9 cellular contexts compared by ENCODE assay signal in genomic region chr17:40564883-40565744, GRCh38. TPM values are rescaled to one million over a fixed set of nuclear protein-coding genes. Genes with fewer than 3 reads are reported as not detected.
DNase-seq lines count a peak whose midpoint lies in the region; ATAC-seq and TF ChIP-seq lines count a peak whose summit lies in the region.
"Had no signal": no experiment of that assay in that cellular context is flagged by ENCODE, and none has a peak within 500 bp of the region (broad histone marks: within the 10 kb centered on the region; RNA-seq: fewer than 3 reads in every experiment).

CCR7 (minus strand) TSS chr17:40565472; CDS start chr17:40565409, 63 bp downstream.

- TF ChIP-seq EP300 in esophagus muscularis mucosa (IDR thresholded peaks at IDR 0.05), result no peak

- no peak for TF ChIP-seq CTCF in esophagus muscularis mucosa (IDR thresholded peaks at IDR 0.05)
- TF ChIP-seq CTCF in body of pancreas (IDR thresholded peaks at IDR 0.05), result no peak

- H3K27ac Mint-ChIP-seq in activated CD8-positive, alpha-beta T cell treated with anti-CD3 and anti-CD28 coated beads, Interleukin-2, amount 10 ng/mL, durations not matched to agents 7 days and 5 days, result peak within 1 kb of the TSS; percentile 93
- peak within 1 kb of the TSS; percentile 89 for H3K27ac Mint-ChIP-seq in stimulated activated memory B cell treated with anti-CD40 and anti-IgM and Interleukin-4, amounts not matched to agents 10 μg/mL and 1 μg/mL and 100 μg/mL, for 72 hours

- no peak for TF ChIP-seq POLR2A in esophagus muscularis mucosa (IDR thresholded peaks at IDR 0.05; ENCODE audit: low read depth)
- no peak for TF ChIP-seq POLR2A in body of pancreas (IDR thresholded peaks at IDR 0.05)

- WGBS in esophagus muscularis mucosa, result 76% methylated on average over 8 of the region's 12 CpGs
- WGBS in body of pancreas, 2 donors, result 59% methylated on average over 12 of the region's 12 CpGs

- H3K27ac ChIP-seq in KOPT-K1 (ENCODE audit: low read depth, low read length, poor library complexity, severe bottlenecking) (peak within 1 kb of the TSS; percentile 61), esophagus muscularis mucosa (replicated peaks in 1 of 4) (no peak within 1 kb of the TSS), body of pancreas (no peak within 1 kb of the TSS)
- H3K27ac ChIP-seq: GM23248 had no signal

- CTCF ChIA-PET in activated CD8-positive, alpha-beta T cell treated with anti-CD3 and anti-CD28 coated beads, Interleukin-2, amount 10 ng/mL, durations not matched to agents 7 days and 5 days (lab: Charles Lee), result interaction anchor here (0.7 to 21.1 kb wide), 8 partner anchors 12 to 82 kb away, joined by 3 to 618 read pairs (median 50); partner anchors contain the start of gene SMARCE1

- H3K4me1 Mint-ChIP-seq in activated CD8-positive, alpha-beta T cell treated with anti-CD3 and anti-CD28 coated beads, Interleukin-2, amount 10 ng/mL, durations not matched to agents 7 days and 5 days (ENCODE audit: low read depth), result peaks cover 64% of the 10 kb centered on the region
- H3K4me1 Mint-ChIP-seq in stimulated activated memory B cell treated with anti-CD40 and anti-IgM and Interleukin-4, amounts not matched to agents 10 μg/mL and 1 μg/mL and 100 μg/mL, for 72 hours, result peaks cover 55% of the 10 kb centered on the region

- DNase-seq in activated CD8-positive, alpha-beta T cell treated with anti-CD3 and anti-CD28 coated beads, Interleukin-2, amount 10 ng/mL, durations not matched to agents 7 days and 5 days, result peak; percentile 92
- peak; percentile 68 for DNase-seq in esophagus muscularis mucosa (ENCODE audit: extremely low spot score)
- no peak for DNase-seq in body of pancreas
- DNase-seq: GM23248 had no signal

- intact Hi-C loops in esophagus muscularis mucosa (cut with DNase I) (loop anchor here (5.0 kb wide), 1 partner anchor 168 kb away; no protein-coding TSS in a partner anchor), body of pancreas (cut with DNase I) (loop anchor here (10.0 kb wide), 1 partner anchor 200 kb away; the partner anchor contains the start of gene GJD3)

- H3K9me3 ChIP-seq in KOPT-K1 (ENCODE audit: insufficient read depth, low read length, poor library complexity, severe bottlenecking) (peaks cover 17% of the 10 kb centered on the region), esophagus muscularis mucosa (no peaks in the 10 kb centered on the region), body of pancreas (no peaks in the 10 kb centered on the region)

- POLR2A ChIA-PET in activated CD8-positive, alpha-beta T cell treated with anti-CD3 and anti-CD28 coated beads, Interleukin-2, amount 10 ng/mL, durations not matched to agents 7 days and 5 days (lab: Charles Lee), result interaction anchor here (0.7 to 20.0 kb wide), 13 partner anchors 10 to 1123 kb away, joined by 3 to 454 read pairs (median 8); partner anchors contain the start of genes SMARCE1 and TOP2A

- H3K9me3 Mint-ChIP-seq in activated CD8-positive, alpha-beta T cell treated with anti-CD3 and anti-CD28 coated beads, Interleukin-2, amount 10 ng/mL, durations not matched to agents 7 days and 5 days (ENCODE audit: insufficient read depth), result peaks cover 6% of the 10 kb centered on the region
- H3K9me3 Mint-ChIP-seq in stimulated activated memory B cell treated with anti-CD40 and anti-IgM and Interleukin-4, amounts not matched to agents 10 μg/mL and 1 μg/mL and 100 μg/mL, for 72 hours, result no peaks in the 10 kb centered on the region

- peak; percentile 45 for ATAC-seq in activated CD8-positive, alpha-beta T cell treated with anti-CD3 and anti-CD28 coated beads, Interleukin-2, amount 10 ng/mL, durations not matched to agents 7 days and 5 days
- peak; percentile 73 for ATAC-seq in stimulated activated memory B cell treated with anti-CD40 and anti-IgM and Interleukin-4, amounts not matched to agents 10 μg/mL and 1 μg/mL and 100 μg/mL, for 72 hours
- ATAC-seq in GM18870 (IDR thresholded peaks at IDR 0.05; ENCODE audit: unreplicated experiment) (no peak), body of pancreas (no peak), HG03378 (IDR thresholded peaks at IDR 0.05; ENCODE audit: unreplicated experiment) (no peak), HG02973 (IDR thresholded peaks at IDR 0.05; ENCODE audit: unreplicated experiment) (no peak)

- H3K4me3 ChIP-seq in esophagus muscularis mucosa (no peak within 1 kb of the TSS), body of pancreas (no peak within 1 kb of the TSS)
- H3K4me3 ChIP-seq: GM23248 had no signal

- no peaks in the 10 kb centered on the region for H3K36me3 ChIP-seq in KOPT-K1 (ENCODE audit: insufficient read depth, low read length)
- no peaks in the 10 kb centered on the region for H3K36me3 ChIP-seq in esophagus muscularis mucosa
- no peaks in the 10 kb centered on the region for H3K36me3 ChIP-seq in body of pancreas (replicated peaks in 1 of 2; ENCODE audit: insufficient read depth in 1 of 2, low read depth in 2 of 2)

- no peaks in the 10 kb centered on the region for H3K27me3 Mint-ChIP-seq in activated CD8-positive, alpha-beta T cell treated with anti-CD3 and anti-CD28 coated beads, Interleukin-2, amount 10 ng/mL, durations not matched to agents 7 days and 5 days (ENCODE audit: low read depth)
- no peaks in the 10 kb centered on the region for H3K27me3 Mint-ChIP-seq in stimulated activated memory B cell treated with anti-CD40 and anti-IgM and Interleukin-4, amounts not matched to agents 10 μg/mL and 1 μg/mL and 100 μg/mL, for 72 hours

- peak within 1 kb of the TSS; percentile 86 for H3K4me3 Mint-ChIP-seq in activated CD8-positive, alpha-beta T cell treated with anti-CD3 and anti-CD28 coated beads, Interleukin-2, amount 10 ng/mL, durations not matched to agents 7 days and 5 days
- H3K4me3 Mint-ChIP-seq in stimulated activated memory B cell treated with anti-CD40 and anti-IgM and Interleukin-4, amounts not matched to agents 10 μg/mL and 1 μg/mL and 100 μg/mL, for 72 hours, result peak within 1 kb of the TSS; percentile 92

- peaks cover 62% of the 10 kb centered on the region for H3K36me3 Mint-ChIP-seq in activated CD8-positive, alpha-beta T cell treated with anti-CD3 and anti-CD28 coated beads, Interleukin-2, amount 10 ng/mL, durations not matched to agents 7 days and 5 days (ENCODE audit: low read depth)
- peaks cover 53% of the 10 kb centered on the region for H3K36me3 Mint-ChIP-seq in stimulated activated memory B cell treated with anti-CD40 and anti-IgM and Interleukin-4, amounts not matched to agents 10 μg/mL and 1 μg/mL and 100 μg/mL, for 72 hours

- H3K4me1 ChIP-seq in esophagus muscularis mucosa (peaks cover 6 to 8% (median 7%) of the 10 kb centered on the region in 4 donors), body of pancreas (peaks cover 5% of the 10 kb centered on the region)

- peaks cover 0 to 20% (median 0%) of the 10 kb centered on the region in 4 donors for H3K27me3 ChIP-seq in esophagus muscularis mucosa
- H3K27me3 ChIP-seq in body of pancreas, result no peaks in the 10 kb centered on the region

RNA-seq across cellular contexts. Expression of gene CCR7, which starts in this region (rescaled TPM):
- total RNA-seq in activated CD8-positive, alpha-beta T cell treated with anti-CD3 and anti-CD28 coated beads, Interleukin-2, amount 10 ng/mL, durations not matched to agents 7 days and 5 days, result 100 to 1,000 TPM; 171 to 173 TPM
- under 1 TPM in 1 of 4 donors, not detected in 3; 0.33 TPM for total RNA-seq in esophagus muscularis mucosa
- total RNA-seq in body of pancreas, result under 1 TPM in 1 of 2 donors, not detected in 1; 0.26 TPM
- total RNA-seq: GM23248 had no signal

Comparison
In these comparisons a context has a peak if more than half of its experiments do, and no peak if none do; other contexts are left out.
1. RNA of gene CCR7 (total RNA-seq): 171 to 173 TPM in activated CD8-positive, alpha-beta T cell treated with anti-CD3 and anti-CD28 coated beads, Interleukin-2, amount 10 ng/mL, durations not matched to agents 7 days and 5 days; 0.26 TPM in body of pancreas and 0.33 TPM in esophagus muscularis mucosa; every median in the first group is over 100 times any median in the second.
2. Peak in DNase-seq in esophagus muscularis mucosa; RNA of the gene not detected or under 1 TPM.
3. ATAC-seq: peak in activated CD8-positive, alpha-beta T cell treated with anti-CD3 and anti-CD28 coated beads, Interleukin-2, amount 10 ng/mL, durations not matched to agents 7 days and 5 days (single experiment) and stimulated activated memory B cell treated with anti-CD40 and anti-IgM and Interleukin-4, amounts not matched to agents 10 μg/mL and 1 μg/mL and 100 μg/mL, for 72 hours (single experiment); none in GM18870 (single experiment), body of pancreas (single experiment), HG03378 (single experiment) and HG02973 (single experiment).